Comparison of ENCODE assay signal across 12 cellular contexts in the genomic region with DNA sequence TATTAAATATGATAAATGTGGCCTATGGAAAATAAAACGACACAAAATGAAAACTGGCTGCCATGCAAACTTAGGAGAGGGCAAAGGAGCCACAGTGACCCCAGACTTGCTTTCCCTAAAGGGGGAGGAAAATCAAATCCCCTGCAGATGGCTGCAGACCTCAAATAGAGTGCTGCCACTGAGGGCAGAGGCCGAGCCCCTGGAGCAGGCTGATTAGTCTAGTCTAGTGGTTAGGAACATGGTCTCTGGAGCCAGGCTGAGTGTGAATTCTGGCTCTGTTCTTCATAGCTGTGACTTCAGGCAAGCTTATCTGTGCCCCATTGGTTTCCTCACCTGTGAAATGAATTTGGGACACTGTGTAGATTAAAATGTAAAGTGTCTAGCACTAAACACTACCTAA.
DNase-seq lines count a peak whose midpoint lies in the region; ATAC-seq, FAIRE-seq and TF ChIP-seq lines count a peak whose summit lies in the region.
"Had no signal": no experiment of that assay in that cellular context is flagged by ENCODE, and none has a peak within 500 bp of the region (broad histone marks: within the 10 kb centered on the region; RNA-seq: fewer than 3 reads in every experiment).

No MANE protein-coding gene starts in this region.

- no peaks in the 10 kb centered on the region for H3K36me3 ChIP-seq in muscle layer of colon (ENCODE audit: insufficient read depth, low read length)
- H3K36me3 ChIP-seq in thoracic aorta = no peaks in the 10 kb centered on the region
- no peaks in the 10 kb centered on the region for H3K36me3 ChIP-seq in kidney (ENCODE audit: control insufficient read depth in 1 of 2, insufficient read depth in 2 of 2, low read length in 2 of 2)
- H3K36me3 ChIP-seq: gastroesophageal sphincter had no signal

- H3K4me3 Mint-ChIP-seq in activated T-helper 1 cell treated with anti-CD3 and anti-CD28 coated beads, Interleukin-12 subunit alpha, Interleukin-12 subunit beta, Interleukin-2, Interleukin-4 antibody, amounts not matched to agents 30 ng/mL and 10 ng/mL and 1 ng/mL, durations not matched to agents 14 hours and 24 hours and 36 hours = peak overlapping the region; percentile 82

- peak; percentile 23 for DNase-seq in activated T-cell treated with anti-CD3 and anti-CD28 coated beads, Interleukin-2, amount 50 U/mL, for 1 hour
- DNase-seq in activated T-cell treated with anti-CD3 and anti-CD28 coated beads for 4 hours (no peak), thoracic aorta (ENCODE audit: low spot score) (no peak), kidney (no peak)
- DNase-seq in activated T-helper 1 cell treated with anti-CD3 and anti-CD28 coated beads, Interleukin-12 subunit alpha, Interleukin-12 subunit beta, Interleukin-2, Interleukin-4 antibody, amounts not matched to agents 30 ng/mL and 10 ng/mL and 1 ng/mL, durations not matched to agents 14 hours and 24 hours and 36 hours (ENCODE audit: low spot score) = no peak
- no peak for DNase-seq in activated CD4-positive, CD25-positive, alpha-beta regulatory T cell treated with anti-CD3 and anti-CD28 coated beads, Interleukin-2, amount 50 U/mL, for 72 hours
- DNase-seq: NCI-H1417, NCI-H82 had no signal

- H3K27ac Mint-ChIP-seq in activated T-helper 1 cell treated with anti-CD3 and anti-CD28 coated beads, Interleukin-12 subunit alpha, Interleukin-12 subunit beta, Interleukin-2, Interleukin-4 antibody, amounts not matched to agents 30 ng/mL and 10 ng/mL and 1 ng/mL, durations not matched to agents 14 hours and 24 hours and 36 hours = peak overlapping the region; percentile 97

- H3K27me3 ChIP-seq in muscle layer of colon (ENCODE audit: control insufficient read depth in 1 of 2, insufficient read depth in 2 of 2, low read length in 2 of 2) (no peaks in the 10 kb centered on the region), thoracic aorta (replicated peaks; ENCODE audit: insufficient read depth) (no peaks in the 10 kb centered on the region)
- H3K27me3 ChIP-seq: gastroesophageal sphincter had no signal

- H3K9me3 Mint-ChIP-seq in activated T-helper 1 cell treated with anti-CD3 and anti-CD28 coated beads, Interleukin-12 subunit alpha, Interleukin-12 subunit beta, Interleukin-2, Interleukin-4 antibody, amounts not matched to agents 30 ng/mL and 10 ng/mL and 1 ng/mL, durations not matched to agents 14 hours and 24 hours and 36 hours = no peaks in the 10 kb centered on the region

- intact Hi-C loops in activated T-helper 1 cell treated with anti-CD3 and anti-CD28 coated beads, Interleukin-12 subunit alpha, Interleukin-12 subunit beta, Interleukin-2, Interleukin-4 antibody, amounts not matched to agents 30 ng/mL and 10 ng/mL and 1 ng/mL, durations not matched to agents 14 hours and 24 hours and 36 hours (cut with micrococcal nuclease) = loop anchor here (5.0 kb wide), 2 partner anchors 119 to 271 kb away; a partner anchor contains a TSS
- intact Hi-C loops in kidney (cut with DNase I) = no loop called here

- ATAC-seq in thoracic aorta (ENCODE audit: insufficient number of reproducible peaks, low FRiP score, low read depth) (no peak), HG03442 (IDR thresholded peaks at IDR 0.05; ENCODE audit: unreplicated experiment) (no peak)
- ATAC-seq: gastroesophageal sphincter, left lobe of liver had no signal

- H3K4me1 Mint-ChIP-seq in activated T-helper 1 cell treated with anti-CD3 and anti-CD28 coated beads, Interleukin-12 subunit alpha, Interleukin-12 subunit beta, Interleukin-2, Interleukin-4 antibody, amounts not matched to agents 30 ng/mL and 10 ng/mL and 1 ng/mL, durations not matched to agents 14 hours and 24 hours and 36 hours (ENCODE audit: low read depth) = peaks cover 95% of the 10 kb centered on the region

- TF ChIP-seq CTCF in thoracic aorta (IDR thresholded peaks at IDR 0.05) (no peak), kidney (IDR thresholded peaks at IDR 0.05; ENCODE audit: borderline replicate concordance, extremely low read depth, insufficient read depth) (no peak)

- H3K4me3 ChIP-seq in muscle layer of colon (ENCODE audit: low read depth in 1 of 2, low read length in 2 of 2) (no peak overlapping the region), thoracic aorta (no peak overlapping the region), kidney (ENCODE audit: low read length in 2 of 2) (no peak overlapping the region)
- H3K4me3 ChIP-seq: gastroesophageal sphincter had no signal

- H3K9ac ChIP-seq in muscle layer of colon (ENCODE audit: low read length) = no peak overlapping the region
- no peak overlapping the region for H3K9ac ChIP-seq in kidney (ENCODE audit: low read length in 2 of 2)

- FAIRE-seq in kidney (lab: Jason Lieb, UNC) = no peak

- H3K9me3 ChIP-seq in muscle layer of colon (ENCODE audit: low read length) = no peaks in the 10 kb centered on the region
- no peaks in the 10 kb centered on the region for H3K9me3 ChIP-seq in thoracic aorta
- no peaks in the 10 kb centered on the region for H3K9me3 ChIP-seq in kidney (ENCODE audit: control insufficient read depth in 1 of 2, low read length in 2 of 2)
- H3K9me3 ChIP-seq: gastroesophageal sphincter had no signal

- H3K27ac ChIP-seq in muscle layer of colon (ENCODE audit: low read depth, low read length) = peak overlapping the region; percentile 78
- peak overlapping the region; percentile 91 to 95 for H3K27ac ChIP-seq in thoracic aorta
- H3K27ac ChIP-seq in kidney (ENCODE audit: low read depth in 2 of 2, low read length in 2 of 2) = peak overlapping the region in 1 of 2 donors; percentile 97

- peaks cover 12% of the 10 kb centered on the region for H3K36me3 Mint-ChIP-seq in activated T-helper 1 cell treated with anti-CD3 and anti-CD28 coated beads, Interleukin-12 subunit alpha, Interleukin-12 subunit beta, Interleukin-2, Interleukin-4 antibody, amounts not matched to agents 30 ng/mL and 10 ng/mL and 1 ng/mL, durations not matched to agents 14 hours and 24 hours and 36 hours (ENCODE audit: low read depth)

- H3K4me1 ChIP-seq in muscle layer of colon (ENCODE audit: insufficient read depth, low read length) = peaks cover 94% of the 10 kb centered on the region
- peaks cover 37 to 75% of the 10 kb centered on the region in 2 donors for H3K4me1 ChIP-seq in thoracic aorta (ENCODE audit: control insufficient read depth in 1 of 2, low read depth in 2 of 2)
- H3K4me1 ChIP-seq in kidney (ENCODE audit: control insufficient read depth in 1 of 2, insufficient read depth in 1 of 2, low read depth in 1 of 2, low read length in 2 of 2) = peaks cover 25% of the 10 kb centered on the region in 2 donors

- no peaks in the 10 kb centered on the region for H3K27me3 Mint-ChIP-seq in activated T-helper 1 cell treated with anti-CD3 and anti-CD28 coated beads, Interleukin-12 subunit alpha, Interleukin-12 subunit beta, Interleukin-2, Interleukin-4 antibody, amounts not matched to agents 30 ng/mL and 10 ng/mL and 1 ng/mL, durations not matched to agents 14 hours and 24 hours and 36 hours (ENCODE audit: insufficient read depth)
